In genomic region chr2:10471956-10472355, GRCh38 we compare ENCODE assay signal across 25 cellular contexts. TPM values are rescaled to one million over a fixed set of nuclear protein-coding genes. Genes with fewer than 3 reads are reported as not detected.
DNase-seq lines count a peak whose midpoint lies in the region; ATAC-seq and TF ChIP-seq lines count a peak whose summit lies in the region.
"Had no signal": no experiment of that assay in that cellular context is flagged by ENCODE, and none has a peak within 500 bp of the region (broad histone marks: within the 10 kb centered on the region; RNA-seq: fewer than 3 reads in every experiment).

No MANE protein-coding gene starts in this region.

- H3K27me3 Mint-ChIP-seq in neural progenitor cell (ENCODE audit: insufficient read depth, low read depth) = peaks cover 7% of the 10 kb centered on the region
- H3K27me3 Mint-ChIP-seq: activated B cell treated with CpG ODN at 0.5 μM for 24 hours; activated CD8-positive, alpha-beta memory T cell treated with anti-CD3 and anti-CD28 coated beads, Interleukin-2, amount 10 ng/mL, durations not matched to agents 7 days and 5 days; CD4-positive, alpha-beta T cell had no signal

- no peak for TF ChIP-seq POLR2A in HCT116 (IDR thresholded peaks at IDR 0.05; ENCODE audit: borderline replicate concordance, extremely low read depth, insufficient read depth, insufficient read length)

- no peak for TF ChIP-seq RAD21 in HCT116 (IDR thresholded peaks at IDR 0.05; ENCODE audit: low read depth)

- H3K27ac Mint-ChIP-seq in neural progenitor cell = no peak overlapping the region
- H3K27ac Mint-ChIP-seq: activated B cell treated with CpG ODN at 0.5 μM for 24 hours; activated CD8-positive, alpha-beta memory T cell treated with anti-CD3 and anti-CD28 coated beads, Interleukin-2, amount 10 ng/mL, durations not matched to agents 7 days and 5 days; activated naive CD4-positive, alpha-beta T cell treated with anti-CD3 and anti-CD28 coated beads, Interleukin-2, amount 10 ng/mL, durations not matched to agents 7 days and 5 days; brain; CD4-positive, alpha-beta T cell; naive thymus-derived CD4-positive, alpha-beta T cell had no signal

- CTCF ChIA-PET in HCT116 (lab: Charles Lee) = no interaction called here

- no TSS peak for BruUV-seq in HCT116 (replicated peaks; lab: Mats Ljungman, UMichigan)

- H3K4me3 ChIP-seq in BE2C (ENCODE audit: low read depth, low read length) (no peak overlapping the region), HCT116 (replicated peaks in 1 of 2; ENCODE audit: low read depth in 1 of 2, low read length in 2 of 2) (no peak overlapping the region), WERI-Rb-1 (ENCODE audit: low read depth, low read length) (no peak overlapping the region), neural progenitor cell (no peak overlapping the region)
- H3K4me3 ChIP-seq: smooth muscle cell, transverse colon had no signal

- intact Hi-C loops in HCT116 (cut with micrococcal nuclease) = no loop called here

- RAD21 ChIA-PET in HCT116 (lab: Charles Lee; ENCODE audit: low non-redundant PET in 1 of 2, low total read pairs in 2 of 2, uncharacterized antibody in 2 of 2, unreplicated experiment in 2 of 2) = no interaction called here

- H3K9me3 ChIP-seq in BE2C (no peaks in the 10 kb centered on the region), HCT116 (ENCODE audit: control insufficient read depth in 1 of 2, insufficient read depth in 1 of 2, low read depth in 1 of 2, low read length in 2 of 2) (no peaks in the 10 kb centered on the region), WERI-Rb-1 (ENCODE audit: severe bottlenecking) (no peaks in the 10 kb centered on the region), neural progenitor cell (ENCODE audit: low read depth) (no peaks in the 10 kb centered on the region)
- H3K9me3 ChIP-seq: transverse colon had no signal

- no peaks in the 10 kb centered on the region for H3F3A ChIP-seq in neural progenitor cell (ENCODE audit: low read depth)

- H3K4me3 Mint-ChIP-seq in neural progenitor cell = no peak overlapping the region
- H3K4me3 Mint-ChIP-seq: activated B cell treated with CpG ODN at 0.5 μM for 24 hours; activated CD8-positive, alpha-beta memory T cell treated with anti-CD3 and anti-CD28 coated beads, Interleukin-2, amount 10 ng/mL, durations not matched to agents 7 days and 5 days; activated naive CD4-positive, alpha-beta T cell treated with anti-CD3 and anti-CD28 coated beads, Interleukin-2, amount 10 ng/mL, durations not matched to agents 7 days and 5 days; brain; CD4-positive, alpha-beta T cell; naive thymus-derived CD4-positive, alpha-beta T cell had no signal

- H3K27me3 ChIP-seq in BE2C (no peaks in the 10 kb centered on the region), HCT116 (ENCODE audit: insufficient read depth, low read length) (no peaks in the 10 kb centered on the region), WERI-Rb-1 (ENCODE audit: insufficient read depth, low read depth, severe bottlenecking) (no peaks in the 10 kb centered on the region), neural progenitor cell (no peaks in the 10 kb centered on the region)
- H3K27me3 ChIP-seq: transverse colon had no signal

- H3K9me3 Mint-ChIP-seq in neural progenitor cell = no peaks in the 10 kb centered on the region
- H3K9me3 Mint-ChIP-seq: activated B cell treated with CpG ODN at 0.5 μM for 24 hours; activated naive CD4-positive, alpha-beta T cell treated with anti-CD3 and anti-CD28 coated beads, Interleukin-2, amount 10 ng/mL, durations not matched to agents 7 days and 5 days; CD4-positive, alpha-beta T cell; naive thymus-derived CD4-positive, alpha-beta T cell had no signal

- H3K79me2 ChIP-seq in HCT116 (ENCODE audit: insufficient read depth, low read length) (no peaks in the 10 kb centered on the region), neural progenitor cell (ENCODE audit: low read depth) (no peaks in the 10 kb centered on the region)

- TF ChIP-seq CTCF in BE2C (IDR thresholded peaks at IDR 0.05; ENCODE audit: low read depth, low read length) (peak; percentile 13; the same call in 1 of the 2 replicates), HCT116 (IDR thresholded peaks at IDR 0.05 in 2 of 3, conservative IDR thresholded peaks at IDR 0.05 in 1 of 3; ENCODE audit: borderline replicate concordance in 1 of 3, insufficient read depth in 1 of 3, low read depth in 2 of 3, low read length in 2 of 3) (no peak), WERI-Rb-1 (IDR thresholded peaks at IDR 0.05; ENCODE audit: low read depth, low read length) (peak; percentile 24; the same call in 1 of the 2 replicates), neural progenitor cell (IDR thresholded peaks at IDR 0.05) (no peak), GM13976 (IDR thresholded peaks at IDR 0.05; ENCODE audit: borderline replicate concordance, control extremely low read depth, extremely low read depth, insufficient read depth, missing control alignments) (no peak)

- ATAC-seq in HCT116 (peak; percentile 45; the same call in 1 of the 2 replicates), HG02840 (IDR thresholded peaks at IDR 0.05; ENCODE audit: low FRiP score, unreplicated experiment) (no peak), GM18511 (IDR thresholded peaks at IDR 0.05; ENCODE audit: unreplicated experiment) (no peak)
- ATAC-seq: activated CD8-positive, alpha-beta memory T cell treated with anti-CD3 and anti-CD28 coated beads, Interleukin-2, amount 10 ng/mL, durations not matched to agents 7 days and 5 days; left ventricle myocardium superior; naive thymus-derived CD4-positive, alpha-beta T cell had no signal

- H3K36me3 Mint-ChIP-seq in neural progenitor cell = no peaks in the 10 kb centered on the region
- H3K36me3 Mint-ChIP-seq: activated CD8-positive, alpha-beta memory T cell treated with anti-CD3 and anti-CD28 coated beads, Interleukin-2, amount 10 ng/mL, durations not matched to agents 7 days and 5 days; activated naive CD4-positive, alpha-beta T cell treated with anti-CD3 and anti-CD28 coated beads, Interleukin-2, amount 10 ng/mL, durations not matched to agents 7 days and 5 days; brain; naive thymus-derived CD4-positive, alpha-beta T cell had no signal

- DNase-seq in BE2C (no peak), HCT116 (ENCODE audit: low read depth, low spot score) (no peak), WERI-Rb-1 (peak; percentile 48), neural progenitor cell (ENCODE audit: low spot score) (peak; percentile 32), GM13976 (ENCODE audit: low spot score) (no peak)
- DNase-seq: activated B cell treated with CpG ODN at 0.5 μM for 24 hours; activated CD8-positive, alpha-beta memory T cell treated with anti-CD3 and anti-CD28 coated beads, Interleukin-2, amount 10 ng/mL, durations not matched to agents 7 days and 5 days; activated naive CD4-positive, alpha-beta T cell treated with anti-CD3 and anti-CD28 coated beads, Interleukin-2, amount 10 ng/mL, durations not matched to agents 7 days and 5 days; activated T-cell treated with anti-CD3 and anti-CD28 coated beads, Interleukin-2, amount 50 U/mL, for 48 hours; CD4-positive, alpha-beta T cell; left ventricle myocardium superior; midbrain; naive thymus-derived CD4-positive, alpha-beta T cell; NCI-H1048; NCI-H187; NCI-H526; occipital lobe; SIG-M5; stimulated activated CD4-positive, alpha-beta T cell treated with anti-CD3 and anti-CD28 coated beads, Interleukin-2, amount 100 ng/mL, for 24 hours; T1000; transverse colon had no signal

- H3K27ac ChIP-seq in HCT116 (ENCODE audit: low read depth, low read length) (no peak overlapping the region), WERI-Rb-1 (no peak overlapping the region), neural progenitor cell (no peak overlapping the region)
- H3K27ac ChIP-seq: transverse colon had no signal

- no peak overlapping the region for H3K4me2 ChIP-seq in HCT116 (ENCODE audit: low read length)
- no peak overlapping the region for H3K4me2 ChIP-seq in neural progenitor cell
- H3K4me2 ChIP-seq: smooth muscle cell had no signal

- H3K36me3 ChIP-seq in BE2C (no peaks in the 10 kb centered on the region), HCT116 (ENCODE audit: control insufficient read depth in 1 of 2, insufficient read depth in 2 of 2, low read length in 2 of 2) (no peaks in the 10 kb centered on the region), WERI-Rb-1 (no peaks in the 10 kb centered on the region), neural progenitor cell (no peaks in the 10 kb centered on the region)
- H3K36me3 ChIP-seq: transverse colon had no signal

- H3K9me2 ChIP-seq in HCT116 (ENCODE audit: insufficient read depth) = no peaks in the 10 kb centered on the region

- POLR2A ChIA-PET in HCT116 (lab: Charles Lee) = interaction anchor here (0.8 kb wide), 1 partner anchor 24 kb away, joined by 3 read pairs; the partner anchor contains the start of gene ODC1

- H3K4me1 Mint-ChIP-seq in neural progenitor cell = peaks cover 22% of the 10 kb centered on the region
- H3K4me1 Mint-ChIP-seq: activated B cell treated with CpG ODN at 0.5 μM for 24 hours; activated CD8-positive, alpha-beta memory T cell treated with anti-CD3 and anti-CD28 coated beads, Interleukin-2, amount 10 ng/mL, durations not matched to agents 7 days and 5 days had no signal

- H4K20me1 ChIP-seq in HCT116 (ENCODE audit: insufficient read depth) (no peaks in the 10 kb centered on the region), neural progenitor cell (ENCODE audit: low read depth) (no peaks in the 10 kb centered on the region)

- in situ Hi-C loops in GM13976 (cut with MboI; ENCODE audit: low sequenced_read_pairs, unreplicated experiment) = no loop called here

- no peaks in the 10 kb centered on the region for H3K4me1 ChIP-seq in BE2C
- H3K4me1 ChIP-seq in HCT116 (ENCODE audit: control insufficient read depth in 1 of 2, insufficient read depth in 2 of 2, low read length in 2 of 2) = no peaks in the 10 kb centered on the region
- H3K4me1 ChIP-seq in neural progenitor cell = no peaks in the 10 kb centered on the region
- H3K4me1 ChIP-seq: transverse colon had no signal

- H2AFZ ChIP-seq in HCT116 (ENCODE audit: low read depth, low read length, poor library complexity, severe bottlenecking) (no peak overlapping the region), neural progenitor cell (replicated peaks) (no peak overlapping the region)

- no peak overlapping the region for H3K9ac ChIP-seq in HCT116 (ENCODE audit: low read length)
- no peak overlapping the region for H3K9ac ChIP-seq in neural progenitor cell

TF ChIP-seq in HCT116, 20 proteins besides CTCF, POLR2A, EP300 and RAD21 (continues in another document):
- no peak for TF ChIP-seq CBX3 (IDR thresholded peaks at IDR 0.05; ENCODE audit: low read depth)
- TF ChIP-seq, protein P1, sequence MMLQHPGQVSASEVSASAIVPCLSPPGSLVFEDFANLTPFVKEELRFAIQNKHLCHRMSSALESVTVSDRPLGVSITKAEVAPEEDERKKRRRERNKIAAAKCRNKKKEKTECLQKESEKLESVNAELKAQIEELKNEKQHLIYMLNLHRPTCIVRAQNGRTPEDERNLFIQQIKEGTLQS (IDR thresholded peaks at IDR 0.05) = no peak
- TF ChIP-seq EZH2phosphoT487 (IDR thresholded peaks at IDR 0.05; ENCODE audit: borderline replicate concordance) = no peak
- TF ChIP-seq TCF7L2 (IDR thresholded peaks at IDR 0.05; ENCODE audit: borderline replicate concordance, extremely low read depth, insufficient read depth, insufficient read length) = no peak
- no peak for TF ChIP-seq CEBPB (IDR thresholded peaks at IDR 0.05; ENCODE audit: low read depth)
- no peak for TF ChIP-seq EZH2 (IDR thresholded peaks at IDR 0.05)

RNA-seq across cellular contexts. Expression of gene ODC1, which starts 23.8 kb away (rescaled TPM):
- polyA plus RNA-seq in BE2C (2012; ENCODE audit: insufficient read depth, insufficient read length, low read depth) = 216 TPM
- total RNA-seq in HCT116 (2021; ENCODE audit: unreplicated experiment) (231 TPM), neural progenitor cell (ENCODE audit: low replicate concordance) (348 and 437 TPM in 2 replicates)
- 178 and 235 TPM in 2 replicates for polyA plus RNA-seq in HCT116 (2012)

Comparison
In these comparisons a context has a peak if more than half of its experiments do, and no peak if none do; other contexts are left out.
1. DNase-seq: peak in WERI-Rb-1 (single experiment) and neural progenitor cell (single experiment); none in BE2C (single experiment), HCT116 (single experiment) and GM13976 (single experiment).
2. CTCF ChIP-seq: peak in BE2C (single experiment) and WERI-Rb-1 (single experiment); none in HCT116 (0 of 3), neural progenitor cell (single experiment) and GM13976 (single experiment).